In genomic region chr6:111844376-111844775, GRCh38 we compare ENCODE assay signal across 9 cellular contexts. TPM values are rescaled to one million over a fixed set of nuclear protein-coding genes. Genes with fewer than 3 reads are reported as not detected.
A peak's percentile ranks its signal among the peaks of the same experiment; 100 is the strongest.
DNase-seq lines count a peak whose midpoint lies in the region; ATAC-seq and TF ChIP-seq lines count a peak whose summit lies in the region.
"Had no signal": no experiment of that assay in that cellular context is flagged by ENCODE, and none has a peak within 500 bp of the region (broad histone marks: within the 10 kb centered on the region; RNA-seq: fewer than 3 reads in every experiment).

No MANE protein-coding gene starts in this region.

- H3K4me1 ChIP-seq in MM.1S (ENCODE audit: low read length), result peaks cover 47% of the 10 kb centered on the region

- H3K27me3 Mint-ChIP-seq in T-helper 1 cell treated with Interleukin-12 subunit alpha and Interleukin-12 subunit beta and Interleukin-4 antibody, amounts not matched to agents 30 μg/mL and 1 μg/mL, for 36 hours (ENCODE audit: low read depth), result no peaks in the 10 kb centered on the region
- H3K27me3 Mint-ChIP-seq in nephron progenitor cell (ENCODE audit: low read depth, poor library complexity), result peaks cover 4% of the 10 kb centered on the region

- H3K79me2 ChIP-seq in MM.1S (ENCODE audit: low read length), result no peaks in the 10 kb centered on the region

- H3K27ac ChIP-seq in MM.1S (ENCODE audit: low read length), result peak overlapping the region; percentile 77; the same call in 1 of the 2 replicates
- H3K27ac ChIP-seq: WERI-Rb-1 had no signal

- peak overlapping the region; percentile 33 for H3K4me3 Mint-ChIP-seq in T-helper 1 cell treated with Interleukin-12 subunit alpha and Interleukin-12 subunit beta and Interleukin-4 antibody, amounts not matched to agents 30 μg/mL and 1 μg/mL, for 36 hours
- no peak overlapping the region for H3K4me3 Mint-ChIP-seq in nephron progenitor cell

- TF ChIP-seq CTCF in MM.1S (IDR thresholded peaks at IDR 0.05; ENCODE audit: low read length) (no peak), nephron progenitor cell (IDR thresholded peaks at IDR 0.05) (no peak)

- ATAC-seq in GM21737 (IDR thresholded peaks at IDR 0.05; ENCODE audit: unreplicated experiment), result peak; percentile 52

- no peaks in the 10 kb centered on the region for H3K36me3 ChIP-seq in MM.1S (replicated peaks; ENCODE audit: insufficient read depth, low read length)
- H3K36me3 ChIP-seq: WERI-Rb-1 had no signal

- H3K36me3 Mint-ChIP-seq in T-helper 1 cell treated with Interleukin-12 subunit alpha and Interleukin-12 subunit beta and Interleukin-4 antibody, amounts not matched to agents 30 μg/mL and 1 μg/mL, for 36 hours (ENCODE audit: low read depth), result peaks cover 14% of the 10 kb centered on the region
- no peaks in the 10 kb centered on the region for H3K36me3 Mint-ChIP-seq in nephron progenitor cell (ENCODE audit: low read depth)

- H3K9me3 Mint-ChIP-seq in T-helper 1 cell treated with Interleukin-12 subunit alpha and Interleukin-12 subunit beta and Interleukin-4 antibody, amounts not matched to agents 30 μg/mL and 1 μg/mL, for 36 hours, result no peaks in the 10 kb centered on the region
- no peaks in the 10 kb centered on the region for H3K9me3 Mint-ChIP-seq in nephron progenitor cell

- peaks cover 37% of the 10 kb centered on the region for H3F3A ChIP-seq in MM.1S (ENCODE audit: insufficient read depth, low read length)

- peak overlapping the region; percentile 32 for H2AFZ ChIP-seq in MM.1S (ENCODE audit: low read length)

- H3K9ac ChIP-seq in MM.1S (ENCODE audit: low read length), result peak overlapping the region; percentile 7; the same call in 1 of the 2 replicates

- no peaks in the 10 kb centered on the region for H3K9me2 ChIP-seq in MM.1S (replicated peaks; ENCODE audit: insufficient read depth, low read length)

- H3K9me3 ChIP-seq in MM.1S (replicated peaks; ENCODE audit: insufficient read depth, low read length), result no peaks in the 10 kb centered on the region

- H3K27me3 ChIP-seq in MM.1S (replicated peaks; ENCODE audit: insufficient read depth, low read length), result no peaks in the 10 kb centered on the region

- H3K27ac Mint-ChIP-seq in T-helper 1 cell treated with Interleukin-12 subunit alpha and Interleukin-12 subunit beta and Interleukin-4 antibody, amounts not matched to agents 30 μg/mL and 1 μg/mL, for 36 hours, result peak overlapping the region; percentile 84
- peak overlapping the region; percentile 4 for H3K27ac Mint-ChIP-seq in nephron progenitor cell

- H3K4me3 ChIP-seq in MM.1S (ENCODE audit: low read length), result peak overlapping the region; percentile 17; the same call in 1 of the 2 replicates

- H3K4me2 ChIP-seq in MM.1S (ENCODE audit: low read depth, low read length), result peak overlapping the region; percentile 61

- DNase-seq in T-helper 1 cell (no peak), MM.1S (peak; percentile 58), nephron progenitor cell (no peak), H4 (ENCODE audit: low spot score) (no peak)
- no peak for DNase-seq in activated T-cell treated with anti-CD3 and anti-CD28 coated beads, Interleukin-2, amount 50 U/mL, for 48 hours
- DNase-seq in activated CD8-positive, alpha-beta memory T cell treated with anti-CD3 and anti-CD28 coated beads, Interleukin-2, amount 50 U/mL, for 4 hours, result no peak
- DNase-seq: WERI-Rb-1 had no signal

- peaks cover 54% of the 10 kb centered on the region for H3K4me1 Mint-ChIP-seq in T-helper 1 cell treated with Interleukin-12 subunit alpha and Interleukin-12 subunit beta and Interleukin-4 antibody, amounts not matched to agents 30 μg/mL and 1 μg/mL, for 36 hours (ENCODE audit: low read depth)
- peaks cover 11% of the 10 kb centered on the region for H3K4me1 Mint-ChIP-seq in nephron progenitor cell

- no peaks in the 10 kb centered on the region for H4K20me1 ChIP-seq in MM.1S (ENCODE audit: insufficient read depth, low read length)

RNA-seq across cellular contexts. Expression of gene FYN, which starts 28.9 kb away (rescaled TPM):
- 19.9 and 22.8 TPM in 2 replicates for total RNA-seq in H4 (2014; rRNA removed; shearing (Covaris generic))
